In the genomic region with DNA sequence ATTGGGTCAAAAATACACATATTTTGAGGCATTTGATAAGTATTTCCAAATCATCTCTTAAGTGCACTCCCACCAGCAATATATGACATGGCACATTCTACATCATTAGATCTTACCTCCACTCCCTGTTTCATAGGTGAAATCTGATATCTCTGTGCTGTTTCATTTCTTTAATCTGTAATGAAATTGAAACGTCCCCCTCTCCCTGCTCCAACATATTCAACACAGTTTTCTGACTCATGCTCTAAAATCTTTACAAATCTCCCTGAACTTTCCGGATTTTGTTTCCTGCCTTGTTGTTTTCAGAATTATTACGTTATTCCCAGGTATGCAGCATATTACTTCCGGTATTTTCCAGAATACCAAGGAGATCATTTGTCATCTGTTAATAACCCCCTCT, we compare ENCODE assay signal across 17 cellular contexts.
DNase-seq lines count a peak whose midpoint lies in the region; ATAC-seq and TF ChIP-seq lines count a peak whose summit lies in the region.
"Had no signal": no experiment of that assay in that cellular context is flagged by ENCODE, and none has a peak within 500 bp of the region (broad histone marks: within the 10 kb centered on the region; RNA-seq: fewer than 3 reads in every experiment).

No MANE protein-coding gene starts in this region.

- H3K4me3 Mint-ChIP-seq in activated CD4-positive, alpha-beta T cell treated with anti-CD3 and anti-CD28 coated beads, Interleukin-2, amount 10 ng/mL, durations not matched to agents 24 days and 14 days, result peak overlapping the region; percentile 64
- peak overlapping the region; percentile 68 for H3K4me3 Mint-ChIP-seq in activated T-helper 17 cell treated with anti-CD3 and anti-CD28 coated beads, Interleukin-2, amount 50 U/mL, for 72 hours
- peak overlapping the region; percentile 79 for H3K4me3 Mint-ChIP-seq in stimulated activated effector memory CD8-positive, alpha-beta T cell treated with anti-CD3 and anti-CD28 coated beads, Interleukin-12 subunit alpha, Interleukin-12 subunit beta, amount 100 ng/mL, for 72 hours
- H3K4me3 Mint-ChIP-seq in activated CD4-positive, alpha-beta T cell treated with anti-CD3 and anti-CD28 coated beads, Interleukin-2, amount 10 ng/mL, durations not matched to agents 7 days and 5 days, result no peak overlapping the region

- no peaks in the 10 kb centered on the region for H3K36me3 ChIP-seq in left ventricle myocardium inferior

- peaks cover 68% of the 10 kb centered on the region for H3K27me3 ChIP-seq in left ventricle myocardium inferior (ENCODE audit: low read depth)

- no peaks in the 10 kb centered on the region for H3K9me3 Mint-ChIP-seq in activated CD4-positive, alpha-beta T cell treated with anti-CD3 and anti-CD28 coated beads, Interleukin-2, amount 10 ng/mL, durations not matched to agents 24 days and 14 days
- no peaks in the 10 kb centered on the region for H3K9me3 Mint-ChIP-seq in activated T-helper 17 cell treated with anti-CD3 and anti-CD28 coated beads, Interleukin-2, amount 50 U/mL, for 72 hours
- H3K9me3 Mint-ChIP-seq in stimulated activated effector memory CD8-positive, alpha-beta T cell treated with anti-CD3 and anti-CD28 coated beads, Interleukin-12 subunit alpha, Interleukin-12 subunit beta, amount 100 ng/mL, for 72 hours, result no peaks in the 10 kb centered on the region
- H3K9me3 Mint-ChIP-seq in activated CD4-positive, alpha-beta T cell treated with anti-CD3 and anti-CD28 coated beads, Interleukin-2, amount 10 ng/mL, durations not matched to agents 7 days and 5 days, result no peaks in the 10 kb centered on the region
- H3K9me3 Mint-ChIP-seq: natural killer cell treated with Interleukin-12 subunit alpha and Interleukin-12 subunit beta and Interleukin-15 and Interleukin-18, amount 100 ng/mL, for 72 hours; stimulated activated naive B cell treated with anti-CD40 and anti-IgM and Interleukin-4, amounts not matched to agents 10 μg/mL and 1 μg/mL and 100 μg/mL, for 72 hours had no signal

- CTCF ChIA-PET in activated CD4-positive, alpha-beta T cell treated with anti-CD3 and anti-CD28 coated beads, Interleukin-2, amount 10 ng/mL, durations not matched to agents 7 days and 5 days (lab: Charles Lee), result no interaction called here

- TF ChIP-seq CTCF in left ventricle myocardium inferior (IDR thresholded peaks at IDR 0.05; ENCODE audit: borderline replicate concordance), result no peak

- H3K27ac Mint-ChIP-seq in activated CD4-positive, alpha-beta T cell treated with anti-CD3 and anti-CD28 coated beads, Interleukin-2, amount 10 ng/mL, durations not matched to agents 24 days and 14 days, result no peak overlapping the region
- H3K27ac Mint-ChIP-seq in activated T-helper 17 cell treated with anti-CD3 and anti-CD28 coated beads, Interleukin-2, amount 50 U/mL, for 72 hours, result no peak overlapping the region
- H3K27ac Mint-ChIP-seq in stimulated activated effector memory CD8-positive, alpha-beta T cell treated with anti-CD3 and anti-CD28 coated beads, Interleukin-12 subunit alpha, Interleukin-12 subunit beta, amount 100 ng/mL, for 72 hours, result no peak overlapping the region
- no peak overlapping the region for H3K27ac Mint-ChIP-seq in activated CD4-positive, alpha-beta T cell treated with anti-CD3 and anti-CD28 coated beads, Interleukin-2, amount 10 ng/mL, durations not matched to agents 7 days and 5 days
- H3K27ac Mint-ChIP-seq: natural killer cell treated with Interleukin-12 subunit alpha and Interleukin-12 subunit beta and Interleukin-15 and Interleukin-18, amount 100 ng/mL, for 72 hours; stimulated activated naive B cell treated with anti-CD40 and anti-IgM and Interleukin-4, amounts not matched to agents 10 μg/mL and 1 μg/mL and 100 μg/mL, for 72 hours had no signal

- no peak overlapping the region for H3K27ac ChIP-seq in left ventricle myocardium inferior (replicated peaks)

- peaks cover 10% of the 10 kb centered on the region for H3K4me1 Mint-ChIP-seq in activated CD4-positive, alpha-beta T cell treated with anti-CD3 and anti-CD28 coated beads, Interleukin-2, amount 10 ng/mL, durations not matched to agents 24 days and 14 days
- peaks cover 10% of the 10 kb centered on the region for H3K4me1 Mint-ChIP-seq in activated T-helper 17 cell treated with anti-CD3 and anti-CD28 coated beads, Interleukin-2, amount 50 U/mL, for 72 hours
- peaks cover 20% of the 10 kb centered on the region for H3K4me1 Mint-ChIP-seq in stimulated activated effector memory CD8-positive, alpha-beta T cell treated with anti-CD3 and anti-CD28 coated beads, Interleukin-12 subunit alpha, Interleukin-12 subunit beta, amount 100 ng/mL, for 72 hours
- peaks cover 16% of the 10 kb centered on the region for H3K4me1 Mint-ChIP-seq in activated CD4-positive, alpha-beta T cell treated with anti-CD3 and anti-CD28 coated beads, Interleukin-2, amount 10 ng/mL, durations not matched to agents 7 days and 5 days

- no peak overlapping the region for H3K4me3 ChIP-seq in left ventricle myocardium inferior

- no peaks in the 10 kb centered on the region for H3K9me3 ChIP-seq in left ventricle myocardium inferior (replicated peaks)

- POLR2A ChIA-PET in activated CD4-positive, alpha-beta T cell treated with anti-CD3 and anti-CD28 coated beads, Interleukin-2, amount 10 ng/mL, durations not matched to agents 7 days and 5 days (lab: Charles Lee), result no interaction called here

- H3K4me1 ChIP-seq in left ventricle myocardium inferior, result peaks cover 21% of the 10 kb centered on the region

- H3K27me3 Mint-ChIP-seq in activated CD4-positive, alpha-beta T cell treated with anti-CD3 and anti-CD28 coated beads, Interleukin-2, amount 10 ng/mL, durations not matched to agents 24 days and 14 days, result peaks cover 53% of the 10 kb centered on the region
- peaks cover 43% of the 10 kb centered on the region for H3K27me3 Mint-ChIP-seq in activated T-helper 17 cell treated with anti-CD3 and anti-CD28 coated beads, Interleukin-2, amount 50 U/mL, for 72 hours
- peaks cover 48% of the 10 kb centered on the region for H3K27me3 Mint-ChIP-seq in activated CD4-positive, alpha-beta T cell treated with anti-CD3 and anti-CD28 coated beads, Interleukin-2, amount 10 ng/mL, durations not matched to agents 7 days and 5 days

- intact Hi-C loops in activated CD4-positive, alpha-beta T cell treated with anti-CD3 and anti-CD28 coated beads, Interleukin-2, amount 10 ng/mL, durations not matched to agents 24 days and 14 days (cut with micrococcal nuclease), result no loop called here
- intact Hi-C loops in left ventricle myocardium inferior (cut with micrococcal nuclease), result no loop called here

- no peaks in the 10 kb centered on the region for H3K36me3 Mint-ChIP-seq in activated CD4-positive, alpha-beta T cell treated with anti-CD3 and anti-CD28 coated beads, Interleukin-2, amount 10 ng/mL, durations not matched to agents 24 days and 14 days (ENCODE audit: low read depth)
- H3K36me3 Mint-ChIP-seq in activated T-helper 17 cell treated with anti-CD3 and anti-CD28 coated beads, Interleukin-2, amount 50 U/mL, for 72 hours (ENCODE audit: low read depth), result no peaks in the 10 kb centered on the region
- no peaks in the 10 kb centered on the region for H3K36me3 Mint-ChIP-seq in stimulated activated effector memory CD8-positive, alpha-beta T cell treated with anti-CD3 and anti-CD28 coated beads, Interleukin-12 subunit alpha, Interleukin-12 subunit beta, amount 100 ng/mL, for 72 hours
- no peaks in the 10 kb centered on the region for H3K36me3 Mint-ChIP-seq in activated CD4-positive, alpha-beta T cell treated with anti-CD3 and anti-CD28 coated beads, Interleukin-2, amount 10 ng/mL, durations not matched to agents 7 days and 5 days (ENCODE audit: low read depth)
- H3K36me3 Mint-ChIP-seq: natural killer cell treated with Interleukin-12 subunit alpha and Interleukin-12 subunit beta and Interleukin-15 and Interleukin-18, amount 100 ng/mL, for 72 hours; stimulated activated naive B cell treated with anti-CD40 and anti-IgM and Interleukin-4, amounts not matched to agents 10 μg/mL and 1 μg/mL and 100 μg/mL, for 72 hours had no signal

- no peak for DNase-seq in activated CD4-positive, alpha-beta T cell treated with anti-CD3 and anti-CD28 coated beads, Interleukin-2, amount 10 ng/mL, durations not matched to agents 24 days and 14 days
- DNase-seq in activated CD4-positive, alpha-beta T cell treated with anti-CD3 and anti-CD28 coated beads, Interleukin-2, amount 50 U/mL, for 48 hours, result no peak
- peak; percentile 28 for DNase-seq in hepatic stellate cell (ENCODE audit: low spot score)
- no peak for DNase-seq in stimulated activated effector memory CD8-positive, alpha-beta T cell treated with anti-CD3 and anti-CD28 coated beads, Interleukin-12 subunit alpha, Interleukin-12 subunit beta, amount 100 ng/mL, for 72 hours (ENCODE audit: low spot score in 2 of 2)
- DNase-seq in activated CD4-positive, alpha-beta T cell treated with anti-CD3 and anti-CD28 coated beads, Interleukin-2, amount 10 ng/mL, durations not matched to agents 7 days and 5 days, result no peak
- no peak for DNase-seq in islet precursor cell
- DNase-seq in left ventricle myocardium inferior, result no peak
- DNase-seq: activated CD8-positive, alpha-beta memory T cell treated with anti-CD3 and anti-CD28 coated beads for 24 hours; activated gamma-delta T cell; H7; left cardiac atrium; NCI-H187 treated with DMSO at 0.1 percent for 48 hours; NCI-H526 treated with DMSO at 0.1 percent for 48 hours; stimulated activated naive B cell treated with anti-CD40 and anti-IgM and Interleukin-4, amounts not matched to agents 10 μg/mL and 1 μg/mL and 100 μg/mL, for 72 hours had no signal

- ATAC-seq in activated T-helper 17 cell treated with anti-CD3 and anti-CD28 coated beads, Interleukin-2, amount 50 U/mL, for 72 hours (replicated peaks), result no peak
- ATAC-seq in stimulated activated effector memory CD8-positive, alpha-beta T cell treated with anti-CD3 and anti-CD28 coated beads, Interleukin-12 subunit alpha, Interleukin-12 subunit beta, amount 100 ng/mL, for 72 hours, result no peak
- ATAC-seq: natural killer cell treated with Interleukin-12 subunit alpha and Interleukin-12 subunit beta and Interleukin-15 and Interleukin-18, amount 100 ng/mL, for 72 hours; sciatic nerve; stimulated activated naive B cell treated with anti-CD40 and anti-IgM and Interleukin-4, amounts not matched to agents 10 μg/mL and 1 μg/mL and 100 μg/mL, for 72 hours had no signal
